Comparison of ENCODE assay signal across 2 cellular contexts in the genomic region with DNA sequence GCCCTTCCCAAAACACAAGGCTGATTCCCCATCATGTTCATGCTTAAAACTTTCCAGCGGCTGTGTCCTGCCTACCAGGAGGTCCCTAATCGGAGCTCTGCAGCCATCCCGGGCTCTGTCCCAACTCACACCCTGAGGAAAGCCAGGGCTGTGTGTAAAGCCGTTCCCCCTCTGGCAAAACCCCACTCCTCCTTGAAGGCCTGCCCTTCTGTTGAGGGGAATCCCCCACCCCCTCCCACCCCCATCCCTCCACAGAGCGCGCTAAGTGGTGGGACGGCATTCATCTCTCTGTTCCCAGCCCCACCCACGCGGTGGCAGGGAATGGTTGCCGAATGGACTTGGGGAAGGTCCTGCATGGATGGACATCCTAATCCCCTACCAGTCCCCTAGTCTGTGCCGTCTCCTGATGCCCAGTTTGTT.
TF ChIP-seq lines count a peak whose summit lies in the region.

No MANE protein-coding gene starts in this region.

TF ChIP-seq in K562, 482 proteins besides CTCF, POLR2A, EP300 and RAD21:
- TF ChIP-seq FOXP1 (CRISPR knock-in tag; IDR thresholded peaks at IDR 0.05) (0 out of 2 replicates have a peak, but pooled peaks have one; percentile 28), ZNF232 (CRISPR knock-in tag; IDR thresholded peaks at IDR 0.05) (no peak), HNRNPH1 (optimal IDR thresholded peaks at IDR 0.05; ENCODE audit: low read depth, low read length) (no peak), EGR1 (conservative IDR thresholded peaks at IDR 0.05) (peak; percentile 29; the same call in 1 of the 2 replicates)
- TF ChIP-seq, protein P1, sequence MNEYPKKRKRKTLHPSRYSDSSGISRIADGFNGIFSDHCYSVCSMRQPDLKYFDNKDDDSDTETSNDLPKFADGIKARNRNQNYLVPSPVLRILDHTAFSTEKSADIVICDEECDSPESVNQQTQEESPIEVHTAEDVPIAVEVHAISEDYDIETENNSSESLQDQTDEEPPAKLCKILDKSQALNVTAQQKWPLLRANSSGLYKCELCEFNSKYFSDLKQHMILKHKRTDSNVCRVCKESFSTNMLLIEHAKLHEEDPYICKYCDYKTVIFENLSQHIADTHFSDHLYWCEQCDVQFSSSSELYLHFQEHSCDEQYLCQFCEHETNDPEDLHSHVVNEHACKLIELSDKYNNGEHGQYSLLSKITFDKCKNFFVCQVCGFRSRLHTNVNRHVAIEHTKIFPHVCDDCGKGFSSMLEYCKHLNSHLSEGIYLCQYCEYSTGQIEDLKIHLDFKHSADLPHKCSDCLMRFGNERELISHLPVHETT (CRISPR knock-in tag; conservative IDR thresholded peaks at IDR 0.05 in 1 of 2, IDR thresholded peaks at IDR 0.05 in 1 of 2): 0 out of 4 replicates have a peak, but pooled peaks of 1 of the 2 experiments have one; percentile 16

TF ChIP-seq in liver, 16 proteins besides CTCF, POLR2A, EP300 and RAD21:
- TF ChIP-seq NR2F2 (IDR thresholded peaks at IDR 0.05) (no peak), RXRA (IDR thresholded peaks at IDR 0.05) (no peak), FOXA2 (IDR thresholded peaks at IDR 0.05) (no peak), HNF4A (conservative IDR thresholded peaks at IDR 0.05) (no peak), HNF4G (IDR thresholded peaks at IDR 0.05) (no peak), GABPA (IDR thresholded peaks at IDR 0.05 in 1 of 2, conservative IDR thresholded peaks at IDR 0.05 in 1 of 2) (no peak)
- TF ChIP-seq, protein P2, sequence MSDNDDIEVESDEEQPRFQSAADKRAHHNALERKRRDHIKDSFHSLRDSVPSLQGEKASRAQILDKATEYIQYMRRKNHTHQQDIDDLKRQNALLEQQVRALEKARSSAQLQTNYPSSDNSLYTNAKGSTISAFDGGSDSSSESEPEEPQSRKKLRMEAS (IDR thresholded peaks at IDR 0.05): no peak
- TF ChIP-seq, protein P3, sequence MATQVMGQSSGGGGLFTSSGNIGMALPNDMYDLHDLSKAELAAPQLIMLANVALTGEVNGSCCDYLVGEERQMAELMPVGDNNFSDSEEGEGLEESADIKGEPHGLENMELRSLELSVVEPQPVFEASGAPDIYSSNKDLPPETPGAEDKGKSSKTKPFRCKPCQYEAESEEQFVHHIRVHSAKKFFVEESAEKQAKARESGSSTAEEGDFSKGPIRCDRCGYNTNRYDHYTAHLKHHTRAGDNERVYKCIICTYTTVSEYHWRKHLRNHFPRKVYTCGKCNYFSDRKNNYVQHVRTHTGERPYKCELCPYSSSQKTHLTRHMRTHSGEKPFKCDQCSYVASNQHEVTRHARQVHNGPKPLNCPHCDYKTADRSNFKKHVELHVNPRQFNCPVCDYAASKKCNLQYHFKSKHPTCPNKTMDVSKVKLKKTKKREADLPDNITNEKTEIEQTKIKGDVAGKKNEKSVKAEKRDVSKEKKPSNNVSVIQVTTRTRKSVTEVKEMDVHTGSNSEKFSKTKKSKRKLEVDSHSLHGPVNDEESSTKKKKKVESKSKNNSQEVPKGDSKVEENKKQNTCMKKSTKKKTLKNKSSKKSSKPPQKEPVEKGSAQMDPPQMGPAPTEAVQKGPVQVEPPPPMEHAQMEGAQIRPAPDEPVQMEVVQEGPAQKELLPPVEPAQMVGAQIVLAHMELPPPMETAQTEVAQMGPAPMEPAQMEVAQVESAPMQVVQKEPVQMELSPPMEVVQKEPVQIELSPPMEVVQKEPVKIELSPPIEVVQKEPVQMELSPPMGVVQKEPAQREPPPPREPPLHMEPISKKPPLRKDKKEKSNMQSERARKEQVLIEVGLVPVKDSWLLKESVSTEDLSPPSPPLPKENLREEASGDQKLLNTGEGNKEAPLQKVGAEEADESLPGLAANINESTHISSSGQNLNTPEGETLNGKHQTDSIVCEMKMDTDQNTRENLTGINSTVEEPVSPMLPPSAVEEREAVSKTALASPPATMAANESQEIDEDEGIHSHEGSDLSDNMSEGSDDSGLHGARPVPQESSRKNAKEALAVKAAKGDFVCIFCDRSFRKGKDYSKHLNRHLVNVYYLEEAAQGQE (IDR thresholded peaks at IDR 0.05): no peak
TF ChIP-seq in liver: peak in this region for 0.
